20 cellular contexts compared by ENCODE assay signal in the genomic region with DNA sequence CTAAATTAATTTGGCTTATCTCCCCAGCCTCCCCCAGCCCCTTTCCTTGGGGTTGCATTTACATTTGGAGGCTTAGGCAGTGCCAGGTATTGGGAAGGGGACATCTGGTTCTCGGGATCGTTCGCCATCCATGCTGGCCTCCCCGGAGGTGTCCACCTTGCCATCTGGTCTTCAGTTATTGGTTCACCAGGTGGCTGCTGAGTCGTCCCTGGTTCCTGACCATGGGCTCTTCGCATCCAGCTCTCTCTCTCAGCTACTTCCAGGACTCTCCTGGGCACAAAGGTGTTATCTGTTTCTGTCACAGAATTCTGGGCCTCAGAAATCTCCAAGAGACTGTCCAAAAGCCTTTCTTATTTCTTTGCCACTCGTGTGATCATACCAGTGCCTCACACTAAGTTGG.
"Had no signal": no experiment of that assay in that cellular context is flagged by ENCODE, and none has a peak within 500 bp of the region (broad histone marks: within the 10 kb centered on the region; RNA-seq: fewer than 3 reads in every experiment).

No MANE protein-coding gene starts in this region.

- H3K27me3 ChIP-seq: body of pancreas, foreskin keratinocyte, hepatocyte, left lung, neutrophil, thyroid gland had no signal

- H3K36me3 ChIP-seq: left lung, neutrophil, thyroid gland had no signal

- H3K9me3 ChIP-seq: body of pancreas, left lung, neutrophil, thyroid gland had no signal

- H3K4me3 ChIP-seq: body of pancreas, hepatocyte, left lung, lung, thyroid gland had no signal

- H3K4me1 ChIP-seq: parathyroid adenoma had no signal

- H2AFZ ChIP-seq: hepatocyte, parathyroid adenoma had no signal

- DNase-seq: activated CD4-positive, alpha-beta memory T cell treated with anti-CD3 and anti-CD28 coated beads for 36 hours; activated CD4-positive, alpha-beta T cell treated with anti-CD3 and anti-CD28 coated beads for 48 hours; activated effector memory CD4-positive, alpha-beta T cell treated with anti-CD3 and anti-CD28 coated beads, Interleukin-2, amount 50 U/mL, for 16 hours; activated naive CD4-positive, alpha-beta T cell treated with anti-CD3 and anti-CD28 coated beads, Interleukin-2, amount 50 U/mL, for 16 hours; activated naive CD8-positive, alpha-beta T cell treated with anti-CD3 and anti-CD28 coated beads, Interleukin-2, amount 50 U/mL, for 24 hours; anterior cingulate cortex; body of pancreas; dermis blood vessel endothelial cell; effector CD8-positive, alpha-beta T cell; foreskin keratinocyte; left lung; natural killer cell; right cardiac atrium; stimulated activated CD4-positive, alpha-beta T cell treated with anti-CD3 and anti-CD28 coated beads, Interleukin-4, amount 100 ng/mL, for 4 hours; T-helper 2 cell; thyroid gland had no signal

- H3K27ac ChIP-seq: body of pancreas, foreskin keratinocyte, left lung, neutrophil, parathyroid adenoma, thyroid gland had no signal

- H3K9ac ChIP-seq: parathyroid adenoma had no signal

- H3K79me2 ChIP-seq: hepatocyte, parathyroid adenoma had no signal
